1 cellular context compared by ENCODE assay signal in the genomic region with DNA sequence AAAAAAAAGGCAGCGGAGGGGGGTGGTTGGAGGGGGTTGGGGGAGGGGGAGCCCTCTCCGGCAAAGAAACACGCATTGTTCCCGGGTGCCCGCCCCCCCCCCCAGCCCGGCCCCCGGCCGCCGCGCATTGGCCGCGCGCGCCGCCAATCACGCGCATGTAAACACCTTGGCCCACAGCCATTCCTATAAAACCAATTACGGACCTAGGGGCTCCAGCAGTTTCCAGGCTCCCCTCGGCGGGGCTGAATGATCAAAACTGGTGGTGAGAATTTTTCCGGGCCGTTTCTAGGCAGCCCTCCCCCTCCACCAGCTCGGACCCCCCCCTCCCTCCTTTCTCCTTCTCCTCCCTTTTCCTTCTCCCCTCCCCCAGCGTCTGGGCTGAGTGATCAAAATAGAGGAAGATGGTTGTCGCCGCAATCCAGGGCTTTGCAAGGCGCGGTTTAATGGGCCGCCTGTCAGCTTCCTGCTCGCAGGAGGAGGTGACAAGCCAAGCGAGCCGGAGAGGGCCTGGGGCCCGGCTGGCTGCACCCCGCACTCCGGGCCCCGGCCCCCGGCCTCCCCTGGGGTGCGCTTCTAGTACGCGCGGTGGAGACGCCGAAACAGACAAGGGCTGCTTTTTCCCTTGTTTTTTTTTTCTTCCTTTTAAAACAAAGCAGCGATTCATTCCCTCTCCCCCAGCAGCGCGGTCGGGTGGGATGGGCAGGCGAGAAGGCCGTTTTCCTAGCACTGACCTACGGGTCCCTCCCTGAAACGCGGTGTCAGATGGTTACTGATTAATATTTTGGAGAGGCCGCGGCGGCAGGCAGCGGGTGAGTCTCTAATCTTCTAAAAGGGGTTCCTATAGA.
TF ChIP-seq lines count a peak whose summit lies in the region.

No MANE protein-coding gene starts in this region.

TF ChIP-seq in HepG2, 621 proteins besides CTCF, POLR2A, EP300 and RAD21 (continued from another document and continues in another):
- TF ChIP-seq, protein P1, sequence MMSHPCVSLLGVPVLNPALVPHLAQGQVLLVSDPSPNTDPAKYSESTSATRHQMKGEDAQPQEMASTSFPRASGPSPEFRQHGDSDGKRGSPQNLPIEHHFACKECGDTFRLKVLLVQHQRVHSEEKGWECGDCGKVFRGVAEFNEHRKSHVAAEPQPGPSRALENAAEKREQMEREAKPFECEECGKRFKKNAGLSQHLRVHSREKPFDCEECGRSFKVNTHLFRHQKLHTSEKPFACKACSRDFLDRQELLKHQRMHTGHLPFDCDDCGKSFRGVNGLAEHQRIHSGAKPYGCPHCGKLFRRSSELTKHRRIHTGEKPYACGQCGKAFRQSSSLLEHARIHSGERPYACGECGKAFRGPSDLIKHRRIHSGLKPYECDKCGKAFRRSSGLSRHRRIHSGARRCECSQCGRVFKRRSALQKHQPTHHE (CRISPR knock-in tag; IDR thresholded peaks at IDR 0.05; ENCODE audit: borderline replicate concordance) = peak; percentile 8; the same call in 1 of the 2 replicates
- TF ChIP-seq ZSCAN25 (CRISPR knock-in tag; IDR thresholded peaks at IDR 0.05) = no peak
- TF ChIP-seq JARID2 (CRISPR knock-in tag; IDR thresholded peaks at IDR 0.05; ENCODE audit: insufficient replicate concordance) = no peak
- TF ChIP-seq, protein P2, sequence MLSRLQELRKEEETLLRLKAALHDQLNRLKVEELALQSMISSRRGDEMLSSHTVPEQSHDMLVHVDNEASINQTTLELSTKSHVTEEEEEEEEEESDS (CRISPR knock-in tag; IDR thresholded peaks at IDR 0.05; ENCODE audit: borderline replicate concordance) = no peak
- no peak for TF ChIP-seq JUNB (CRISPR knock-in tag; IDR thresholded peaks at IDR 0.05; ENCODE audit: borderline replicate concordance)
- no peak for TF ChIP-seq ZNF274 (CRISPR knock-in tag; IDR thresholded peaks at IDR 0.05)
- peak; percentile 9; the same call in 1 of the 2 replicates for TF ChIP-seq KDM6A (CRISPR knock-in tag; IDR thresholded peaks at IDR 0.05; ENCODE audit: low read depth)
- TF ChIP-seq ATM (IDR thresholded peaks at IDR 0.05; ENCODE audit: borderline replicate concordance) = no peak
- TF ChIP-seq, protein P3, sequence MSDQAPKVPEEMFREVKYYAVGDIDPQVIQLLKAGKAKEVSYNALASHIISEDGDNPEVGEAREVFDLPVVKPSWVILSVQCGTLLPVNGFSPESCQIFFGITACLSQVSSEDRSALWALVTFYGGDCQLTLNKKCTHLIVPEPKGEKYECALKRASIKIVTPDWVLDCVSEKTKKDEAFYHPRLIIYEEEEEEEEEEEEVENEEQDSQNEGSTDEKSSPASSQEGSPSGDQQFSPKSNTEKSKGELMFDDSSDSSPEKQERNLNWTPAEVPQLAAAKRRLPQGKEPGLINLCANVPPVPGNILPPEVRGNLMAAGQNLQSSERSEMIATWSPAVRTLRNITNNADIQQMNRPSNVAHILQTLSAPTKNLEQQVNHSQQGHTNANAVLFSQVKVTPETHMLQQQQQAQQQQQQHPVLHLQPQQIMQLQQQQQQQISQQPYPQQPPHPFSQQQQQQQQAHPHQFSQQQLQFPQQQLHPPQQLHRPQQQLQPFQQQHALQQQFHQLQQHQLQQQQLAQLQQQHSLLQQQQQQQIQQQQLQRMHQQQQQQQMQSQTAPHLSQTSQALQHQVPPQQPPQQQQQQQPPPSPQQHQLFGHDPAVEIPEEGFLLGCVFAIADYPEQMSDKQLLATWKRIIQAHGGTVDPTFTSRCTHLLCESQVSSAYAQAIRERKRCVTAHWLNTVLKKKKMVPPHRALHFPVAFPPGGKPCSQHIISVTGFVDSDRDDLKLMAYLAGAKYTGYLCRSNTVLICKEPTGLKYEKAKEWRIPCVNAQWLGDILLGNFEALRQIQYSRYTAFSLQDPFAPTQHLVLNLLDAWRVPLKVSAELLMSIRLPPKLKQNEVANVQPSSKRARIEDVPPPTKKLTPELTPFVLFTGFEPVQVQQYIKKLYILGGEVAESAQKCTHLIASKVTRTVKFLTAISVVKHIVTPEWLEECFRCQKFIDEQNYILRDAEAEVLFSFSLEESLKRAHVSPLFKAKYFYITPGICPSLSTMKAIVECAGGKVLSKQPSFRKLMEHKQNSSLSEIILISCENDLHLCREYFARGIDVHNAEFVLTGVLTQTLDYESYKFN (CRISPR knock-in tag; conservative IDR thresholded peaks at IDR 0.05) = no peak; the same call in 1 of the 2 replicates
- 0 out of 2 replicates have a peak, but pooled peaks have one; percentile 16 for TF ChIP-seq ZNF772 (CRISPR knock-in tag; IDR thresholded peaks at IDR 0.05)
- no peak for TF ChIP-seq SETDB1 (CRISPR knock-in tag; IDR thresholded peaks at IDR 0.05; ENCODE audit: borderline replicate concordance)
- peak; percentile 24; the same call in 1 of the 2 replicates for TF ChIP-seq ZSCAN20 (CRISPR knock-in tag; IDR thresholded peaks at IDR 0.05; ENCODE audit: borderline replicate concordance)
- TF ChIP-seq ZNF329 (CRISPR knock-in tag; IDR thresholded peaks at IDR 0.05; ENCODE audit: low read depth) = no peak
- TF ChIP-seq, protein P4, sequence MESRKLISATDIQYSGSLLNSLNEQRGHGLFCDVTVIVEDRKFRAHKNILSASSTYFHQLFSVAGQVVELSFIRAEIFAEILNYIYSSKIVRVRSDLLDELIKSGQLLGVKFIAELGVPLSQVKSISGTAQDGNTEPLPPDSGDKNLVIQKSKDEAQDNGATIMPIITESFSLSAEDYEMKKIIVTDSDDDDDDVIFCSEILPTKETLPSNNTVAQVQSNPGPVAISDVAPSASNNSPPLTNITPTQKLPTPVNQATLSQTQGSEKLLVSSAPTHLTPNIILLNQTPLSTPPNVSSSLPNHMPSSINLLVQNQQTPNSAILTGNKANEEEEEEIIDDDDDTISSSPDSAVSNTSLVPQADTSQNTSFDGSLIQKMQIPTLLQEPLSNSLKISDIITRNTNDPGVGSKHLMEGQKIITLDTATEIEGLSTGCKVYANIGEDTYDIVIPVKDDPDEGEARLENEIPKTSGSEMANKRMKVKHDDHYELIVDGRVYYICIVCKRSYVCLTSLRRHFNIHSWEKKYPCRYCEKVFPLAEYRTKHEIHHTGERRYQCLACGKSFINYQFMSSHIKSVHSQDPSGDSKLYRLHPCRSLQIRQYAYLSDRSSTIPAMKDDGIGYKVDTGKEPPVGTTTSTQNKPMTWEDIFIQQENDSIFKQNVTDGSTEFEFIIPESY (CRISPR knock-in tag; IDR thresholded peaks at IDR 0.05) = no peak
- TF ChIP-seq ZFYVE20 (CRISPR knock-in tag; IDR thresholded peaks at IDR 0.05; ENCODE audit: borderline replicate concordance, low read depth) = no peak
- TF ChIP-seq POLR2AphosphoS2 (IDR thresholded peaks at IDR 0.05; ENCODE audit: low read depth, low read length) = no peak
- no peak for TF ChIP-seq RCOR2 (CRISPR knock-in tag; IDR thresholded peaks at IDR 0.05)
- TF ChIP-seq, protein P5, sequence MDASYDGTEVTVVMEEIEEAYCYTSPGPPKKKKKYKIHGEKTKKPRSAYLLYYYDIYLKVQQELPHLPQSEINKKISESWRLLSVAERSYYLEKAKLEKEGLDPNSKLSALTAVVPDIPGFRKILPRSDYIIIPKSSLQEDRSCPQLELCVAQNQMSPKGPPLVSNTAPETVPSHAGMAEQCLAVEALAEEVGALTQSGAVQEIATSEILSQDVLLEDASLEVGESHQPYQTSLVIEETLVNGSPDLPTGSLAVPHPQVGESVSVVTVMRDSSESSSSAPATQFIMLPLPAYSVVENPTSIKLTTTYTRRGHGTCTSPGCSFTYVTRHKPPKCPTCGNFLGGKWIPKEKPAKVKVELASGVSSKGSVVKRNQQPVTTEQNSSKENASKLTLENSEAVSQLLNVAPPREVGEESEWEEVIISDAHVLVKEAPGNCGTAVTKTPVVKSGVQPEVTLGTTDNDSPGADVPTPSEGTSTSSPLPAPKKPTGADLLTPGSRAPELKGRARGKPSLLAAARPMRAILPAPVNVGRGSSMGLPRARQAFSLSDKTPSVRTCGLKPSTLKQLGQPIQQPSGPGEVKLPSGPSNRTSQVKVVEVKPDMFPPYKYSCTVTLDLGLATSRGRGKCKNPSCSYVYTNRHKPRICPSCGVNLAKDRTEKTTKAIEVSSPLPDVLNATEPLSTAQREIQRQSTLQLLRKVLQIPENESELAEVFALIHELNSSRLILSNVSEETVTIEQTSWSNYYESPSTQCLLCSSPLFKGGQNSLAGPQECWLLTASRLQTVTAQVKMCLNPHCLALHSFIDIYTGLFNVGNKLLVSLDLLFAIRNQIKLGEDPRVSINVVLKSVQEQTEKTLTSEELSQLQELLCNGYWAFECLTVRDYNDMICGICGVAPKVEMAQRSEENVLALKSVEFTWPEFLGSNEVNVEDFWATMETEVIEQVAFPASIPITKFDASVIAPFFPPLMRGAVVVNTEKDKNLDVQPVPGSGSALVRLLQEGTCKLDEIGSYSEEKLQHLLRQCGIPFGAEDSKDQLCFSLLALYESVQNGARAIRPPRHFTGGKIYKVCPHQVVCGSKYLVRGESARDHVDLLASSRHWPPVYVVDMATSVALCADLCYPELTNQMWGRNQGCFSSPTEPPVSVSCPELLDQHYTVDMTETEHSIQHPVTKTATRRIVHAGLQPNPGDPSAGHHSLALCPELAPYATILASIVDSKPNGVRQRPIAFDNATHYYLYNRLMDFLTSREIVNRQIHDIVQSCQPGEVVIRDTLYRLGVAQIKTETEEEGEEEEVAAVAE (CRISPR knock-in tag; IDR thresholded peaks at IDR 0.05; ENCODE audit: borderline replicate concordance) = no peak
- TF ChIP-seq TP53 (CRISPR knock-in tag; conservative IDR thresholded peaks at IDR 0.05) = no peak
- no peak for TF ChIP-seq EED (CRISPR knock-in tag; IDR thresholded peaks at IDR 0.05)
- TF ChIP-seq, protein P6, sequence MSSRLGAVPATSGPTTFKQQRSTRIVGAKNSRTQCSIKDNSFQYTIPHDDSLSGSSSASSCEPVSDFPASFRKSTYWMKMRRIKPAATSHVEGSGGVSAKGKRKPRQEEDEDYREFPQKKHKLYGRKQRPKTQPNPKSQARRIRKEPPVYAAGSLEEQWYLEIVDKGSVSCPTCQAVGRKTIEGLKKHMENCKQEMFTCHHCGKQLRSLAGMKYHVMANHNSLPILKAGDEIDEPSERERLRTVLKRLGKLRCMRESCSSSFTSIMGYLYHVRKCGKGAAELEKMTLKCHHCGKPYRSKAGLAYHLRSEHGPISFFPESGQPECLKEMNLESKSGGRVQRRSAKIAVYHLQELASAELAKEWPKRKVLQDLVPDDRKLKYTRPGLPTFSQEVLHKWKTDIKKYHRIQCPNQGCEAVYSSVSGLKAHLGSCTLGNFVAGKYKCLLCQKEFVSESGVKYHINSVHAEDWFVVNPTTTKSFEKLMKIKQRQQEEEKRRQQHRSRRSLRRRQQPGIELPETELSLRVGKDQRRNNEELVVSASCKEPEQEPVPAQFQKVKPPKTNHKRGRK (CRISPR knock-in tag; IDR thresholded peaks at IDR 0.05) = no peak
- peak; percentile 64; the same call in 1 of the 2 replicates for TF ChIP-seq SIN3A (IDR thresholded peaks at IDR 0.05; ENCODE audit: borderline replicate concordance, low read depth, low read length)
- TF ChIP-seq ARNT2 (CRISPR knock-in tag; IDR thresholded peaks at IDR 0.05; ENCODE audit: low read depth) = no peak
- TF ChIP-seq ZNF333 (CRISPR knock-in tag; IDR thresholded peaks at IDR 0.05; ENCODE audit: borderline replicate concordance) = no peak
- no peak; the same call in none of the 2 replicates for TF ChIP-seq ISL2 (CRISPR knock-in tag; IDR thresholded peaks at IDR 0.05)
- TF ChIP-seq PCBP2 (optimal IDR thresholded peaks at IDR 0.05; ENCODE audit: low read depth, low read length, poor library complexity, severe bottlenecking) = peak; percentile 34
- no peak for TF ChIP-seq IKZF1 (IDR thresholded peaks at IDR 0.05)
- TF ChIP-seq ZNF10 (CRISPR knock-in tag; IDR thresholded peaks at IDR 0.05; ENCODE audit: borderline replicate concordance, low read depth) = no peak
- TF ChIP-seq ZNF788 (CRISPR knock-in tag; IDR thresholded peaks at IDR 0.05; ENCODE audit: borderline replicate concordance) = no peak
- TF ChIP-seq, protein P7, sequence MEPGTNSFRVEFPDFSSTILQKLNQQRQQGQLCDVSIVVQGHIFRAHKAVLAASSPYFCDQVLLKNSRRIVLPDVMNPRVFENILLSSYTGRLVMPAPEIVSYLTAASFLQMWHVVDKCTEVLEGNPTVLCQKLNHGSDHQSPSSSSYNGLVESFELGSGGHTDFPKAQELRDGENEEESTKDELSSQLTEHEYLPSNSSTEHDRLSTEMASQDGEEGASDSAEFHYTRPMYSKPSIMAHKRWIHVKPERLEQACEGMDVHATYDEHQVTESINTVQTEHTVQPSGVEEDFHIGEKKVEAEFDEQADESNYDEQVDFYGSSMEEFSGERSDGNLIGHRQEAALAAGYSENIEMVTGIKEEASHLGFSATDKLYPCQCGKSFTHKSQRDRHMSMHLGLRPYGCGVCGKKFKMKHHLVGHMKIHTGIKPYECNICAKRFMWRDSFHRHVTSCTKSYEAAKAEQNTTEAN (CRISPR knock-in tag; conservative IDR thresholded peaks at IDR 0.05) = no peak
- TF ChIP-seq, protein P8, sequence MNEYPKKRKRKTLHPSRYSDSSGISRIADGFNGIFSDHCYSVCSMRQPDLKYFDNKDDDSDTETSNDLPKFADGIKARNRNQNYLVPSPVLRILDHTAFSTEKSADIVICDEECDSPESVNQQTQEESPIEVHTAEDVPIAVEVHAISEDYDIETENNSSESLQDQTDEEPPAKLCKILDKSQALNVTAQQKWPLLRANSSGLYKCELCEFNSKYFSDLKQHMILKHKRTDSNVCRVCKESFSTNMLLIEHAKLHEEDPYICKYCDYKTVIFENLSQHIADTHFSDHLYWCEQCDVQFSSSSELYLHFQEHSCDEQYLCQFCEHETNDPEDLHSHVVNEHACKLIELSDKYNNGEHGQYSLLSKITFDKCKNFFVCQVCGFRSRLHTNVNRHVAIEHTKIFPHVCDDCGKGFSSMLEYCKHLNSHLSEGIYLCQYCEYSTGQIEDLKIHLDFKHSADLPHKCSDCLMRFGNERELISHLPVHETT (CRISPR knock-in tag; conservative IDR thresholded peaks at IDR 0.05) = no peak
- no peak for TF ChIP-seq ZNF251 (CRISPR knock-in tag; IDR thresholded peaks at IDR 0.05)
- TF ChIP-seq ZNF7 (CRISPR knock-in tag; IDR thresholded peaks at IDR 0.05) = no peak
- no peak for TF ChIP-seq ZNF441 (CRISPR knock-in tag; IDR thresholded peaks at IDR 0.05; ENCODE audit: borderline replicate concordance)
- 0 out of 2 replicates have a peak, but pooled peaks have one; percentile 18 for TF ChIP-seq ZNF501 (CRISPR knock-in tag; IDR thresholded peaks at IDR 0.05)
- TF ChIP-seq HNRNPUL1 (IDR thresholded peaks at IDR 0.05; ENCODE audit: low read depth, low read length) = peak; percentile 62; the same call in 1 of the 2 replicates
- no peak; the same call in 1 of the 2 replicates for TF ChIP-seq ZNF556 (CRISPR knock-in tag; IDR thresholded peaks at IDR 0.05; ENCODE audit: borderline replicate concordance)
- peak; percentile 75 for TF ChIP-seq NFYB (CRISPR knock-in tag; IDR thresholded peaks at IDR 0.05)
- TF ChIP-seq REXO4 (CRISPR knock-in tag; IDR thresholded peaks at IDR 0.05; ENCODE audit: borderline replicate concordance) = no peak
- TF ChIP-seq ZNF530 (CRISPR knock-in tag; IDR thresholded peaks at IDR 0.05; ENCODE audit: low read depth) = no peak
- TF ChIP-seq JUND (CRISPR knock-in tag; IDR thresholded peaks at IDR 0.05) = no peak
- TF ChIP-seq ZSCAN22 (CRISPR knock-in tag; IDR thresholded peaks at IDR 0.05) = no peak
